8 cellular contexts compared by ENCODE assay signal in genomic region chr7:135710417-135711138, GRCh38. TPM values are rescaled to one million over a fixed set of nuclear protein-coding genes. Genes with fewer than 3 reads are reported as not detected.
DNase-seq lines count a peak whose midpoint lies in the region; ATAC-seq and TF ChIP-seq lines count a peak whose summit lies in the region.

No MANE protein-coding gene starts in this region.

- CTCF ChIA-PET in AG04449 (lab: Yijun Ruan, JAX): interaction anchor here (0.6 to 7.6 kb wide), 22 partner anchors 11 to 89 kb away, joined by 3 to 53 read pairs (median 4); partner anchors contain the start of gene SLC13A4

- no peak for TF ChIP-seq POLR2A in uterus (IDR thresholded peaks at IDR 0.05)

- POLR2A ChIA-PET in AG04449 (lab: Yijun Ruan, JAX): no interaction called here

- H3K4me1 ChIP-seq in right atrium auricular region (peaks cover 0 to 11% of the 10 kb centered on the region in 2 donors), uterus (no peaks in the 10 kb centered on the region)

- no peak for ATAC-seq in GM21528 (IDR thresholded peaks at IDR 0.05; ENCODE audit: low FRiP score, unreplicated experiment)

- H3K27ac ChIP-seq in right atrium auricular region (no peak overlapping the region), uterus (no peak overlapping the region)

- H3K36me3 ChIP-seq in right atrium auricular region (no peaks in the 10 kb centered on the region), uterus (no peaks in the 10 kb centered on the region)

- no peaks in the 10 kb centered on the region for H3K9me3 ChIP-seq in right atrium auricular region
- no peaks in the 10 kb centered on the region for H3K9me3 ChIP-seq in uterus

- H3K4me3 ChIP-seq in AG04449 (ENCODE audit: low read depth, low read length) (no peak overlapping the region), GM12875 (ENCODE audit: low read depth, low read length) (no peak overlapping the region), right atrium auricular region (no peak overlapping the region), uterus (no peak overlapping the region)

- DNase-seq in AG04449 (ENCODE audit: low read depth, low spot score) (no peak), OCI-M1 (lab: John Stamatoyannopoulos, UW) (peak; percentile 52), right atrium auricular region (ENCODE audit: low spot score) (no peak), DMS153 treated with DMSO at 0.1 percent for 48 hours (lab: John Stamatoyannopoulos, UW; ENCODE audit: unreplicated experiment) (no peak), amygdala (lab: John Stamatoyannopoulos, UW) (no peak), uterus (no peak)

- TF ChIP-seq CTCF in AG04449 (IDR thresholded peaks at IDR 0.05; ENCODE audit: insufficient read depth, low read length, missing control alignments): peak; percentile 31
- peak; percentile 81 for TF ChIP-seq CTCF in GM12875 (IDR thresholded peaks at IDR 0.05; ENCODE audit: borderline replicate concordance, insufficient read depth, low read depth, low read length)
- peak; percentile 35 to 72 for TF ChIP-seq CTCF in right atrium auricular region (IDR thresholded peaks at IDR 0.05)
- TF ChIP-seq CTCF in uterus (IDR thresholded peaks at IDR 0.05): peak in 1 of 4 experiments; percentile 54

- intact Hi-C loops in uterus (cut with DNase I; ENCODE audit: low total_unique reads): no loop called here

- no peaks in the 10 kb centered on the region for H3K27me3 ChIP-seq in right atrium auricular region
- no peaks in the 10 kb centered on the region for H3K27me3 ChIP-seq in uterus

RNA-seq across cellular contexts. Expression of gene SLC13A4, which starts 17.4 kb away (rescaled TPM):
- total RNA-seq in right atrium auricular region (under 1 TPM in 1 of 2 donors, not detected in 1; 0.12 TPM), uterus (under 1 TPM in 1 of 4 donors, not detected in 3; 0.26 TPM)

RNA-seq across cellular contexts. Expression of gene FAM180A, which starts 38.0 kb away (rescaled TPM):
- 1 to 10 TPM; 4.0 to 5.9 TPM for total RNA-seq in right atrium auricular region
- 10 to 100 TPM in 1 of 4 donors, 1 to 10 TPM in 1, under 1 TPM in 1, not detected in 1; 0.51 to 12.6 (median 6.3) TPM for total RNA-seq in uterus

RNA-seq across cellular contexts. Expression of gene STMP1, which starts 48.3 kb away (rescaled TPM):
- 10 to 100 TPM; 11.9 to 13.4 TPM for total RNA-seq in right atrium auricular region
- total RNA-seq in uterus: 10 to 100 TPM in 3 of 4 donors, 1 to 10 TPM in 1; 4.4 to 28.5 (median 23.1) TPM
